Comparison of ENCODE assay signal across 10 cellular contexts in genomic region chr18:58639751-58640427, GRCh38. TPM values are rescaled to one million over a fixed set of nuclear protein-coding genes. Genes with fewer than 3 reads are reported as not detected.
DNase-seq lines count a peak whose midpoint lies in the region; ATAC-seq and TF ChIP-seq lines count a peak whose summit lies in the region.
"Had no signal": no experiment of that assay in that cellular context is flagged by ENCODE, and none has a peak within 500 bp of the region (broad histone marks: within the 10 kb centered on the region; RNA-seq: fewer than 3 reads in every experiment).

No MANE protein-coding gene starts in this region.

- H3K36me3 ChIP-seq in HUES6 (ENCODE audit: control insufficient read depth, insufficient read depth, low read length): peaks cover 6% of the 10 kb centered on the region; the same call in 1 of the 2 replicates
- H3K36me3 ChIP-seq in mammary epithelial cell (ENCODE audit: insufficient read depth, low read length): no peaks in the 10 kb centered on the region
- no peaks in the 10 kb centered on the region for H3K36me3 ChIP-seq in psoas muscle (ENCODE audit: insufficient read depth in 1 of 2, low read depth in 1 of 2)

- no peak for TF ChIP-seq CTCF in mammary epithelial cell (conservative IDR thresholded peaks at IDR 0.05 in 1 of 2, IDR thresholded peaks at IDR 0.05 in 1 of 2; ENCODE audit: extremely low read depth in 1 of 2, insufficient read depth in 1 of 2, low read depth in 1 of 2, low read length in 2 of 2)
- no peak for TF ChIP-seq CTCF in psoas muscle (IDR thresholded peaks at IDR 0.05)
- TF ChIP-seq CTCF in omental fat pad (IDR thresholded peaks at IDR 0.05): no peak

- H4K20me1 ChIP-seq in mammary epithelial cell (ENCODE audit: insufficient read depth, low read length): no peaks in the 10 kb centered on the region

- H3K27ac ChIP-seq in HUES6 (ENCODE audit: low read depth, low read length) (peak overlapping the region; percentile 87), mammary epithelial cell (ENCODE audit: insufficient read depth, low read depth, low read length) (no peak overlapping the region), psoas muscle (peak overlapping the region; percentile 6)

- dilution Hi-C loops in mammary epithelial cell (cut with HindIII; ENCODE audit: low sequenced_read_pairs): loop anchor here (5.0 kb wide), 1 partner anchor 57 kb away; no protein-coding TSS in a partner anchor

- ATAC-seq in GM18873 (IDR thresholded peaks at IDR 0.05; ENCODE audit: low FRiP score, unreplicated experiment) (peak; percentile 57), psoas muscle (no peak), omental fat pad (ENCODE audit: low FRiP score) (no peak)
- ATAC-seq: Right ventricle myocardium inferior had no signal

- DNase-seq in mammary epithelial cell (peak; percentile 63), psoas muscle (no peak), omental fat pad (ENCODE audit: low spot score) (no peak), RPMI8226 (no peak), NCI-H1694 (lab: John Stamatoyannopoulos, UW) (no peak), NCI-H345 (lab: John Stamatoyannopoulos, UW) (no peak)
- DNase-seq: amniotic stem cell had no signal

- CTCF ChIA-PET in mammary epithelial cell (lab: Charles Lee; ENCODE audit: low non-redundant PET): no interaction called here

- H2AFZ ChIP-seq in mammary epithelial cell (ENCODE audit: low read depth, low read length): peak overlapping the region; percentile 19

- in situ Hi-C loops in mammary epithelial cell (cut with MboI; ENCODE audit: low sequenced_read_pairs in 2 of 2): no loop called here

- H3K9ac ChIP-seq in HUES6 (ENCODE audit: low read length): peak overlapping the region; percentile 82
- H3K9ac ChIP-seq in mammary epithelial cell (ENCODE audit: insufficient read depth, low read length): no peak overlapping the region

- WGBS in mammary epithelial cell (ENCODE audit: low coverage, missing lambda C conversion rate): 77% methylated on average over 5 of the region's 5 CpGs
- 71 to 77% (median 75%) methylated on average over 5 of the region's 5 CpGs for WGBS in psoas muscle, 3 donors

- H3K27me3 ChIP-seq in HUES6 (ENCODE audit: control insufficient read depth, insufficient read depth, low read length) (no peaks in the 10 kb centered on the region), mammary epithelial cell (ENCODE audit: insufficient read depth, low read length) (no peaks in the 10 kb centered on the region), psoas muscle (ENCODE audit: insufficient read depth in 3 of 3, low read length in 2 of 3) (no peaks in the 10 kb centered on the region)

- BruUV-seq in mammary epithelial cell (replicated peaks; lab: Mats Ljungman, UMichigan): no TSS peak

- peak overlapping the region; percentile 35 for H3K4me2 ChIP-seq in mammary epithelial cell (ENCODE audit: insufficient read depth, low read depth, low read length)

- H3K4me3 ChIP-seq in HUES6 (ENCODE audit: low read depth, low read length) (peak overlapping the region; percentile 38), mammary epithelial cell (replicated peaks in 1 of 3; ENCODE audit: insufficient read depth in 1 of 3, low read depth in 2 of 3, low read length in 3 of 3) (no peak overlapping the region), psoas muscle (no peak overlapping the region)

- H3K9me3 ChIP-seq in HUES6 (ENCODE audit: control insufficient read depth, insufficient read depth, low read depth, low read length) (peaks cover 12% of the 10 kb centered on the region), mammary epithelial cell (replicated peaks; ENCODE audit: insufficient read depth, low read length) (peaks cover 6% of the 10 kb centered on the region), psoas muscle (no peaks in the 10 kb centered on the region)

- H3K4me1 ChIP-seq in HUES6 (ENCODE audit: control insufficient read depth, insufficient read depth, low read length) (peaks cover 48% of the 10 kb centered on the region), mammary epithelial cell (ENCODE audit: insufficient read depth, low read length) (peaks cover 29% of the 10 kb centered on the region), psoas muscle (peaks cover 39% of the 10 kb centered on the region)

- intact Hi-C loops in mammary epithelial cell (cut with micrococcal nuclease) (no loop called here), psoas muscle (cut with DNase I) (no loop called here)

- H3K79me2 ChIP-seq in mammary epithelial cell (ENCODE audit: insufficient read depth, low read length): no peaks in the 10 kb centered on the region

RNA-seq across cellular contexts. Expression of gene ALPK2, which starts 11.0 kb away (rescaled TPM):
- total RNA-seq in mammary epithelial cell: 1 to 10 TPM in 1 of 2 donors, not detected in 1; 9.2 TPM
- polyA plus RNA-seq in mammary epithelial cell: not detected
- polyA minus RNA-seq in mammary epithelial cell: 11.6 TPM
- 100 to 1,000 TPM in 1 of 4 donors, 10 to 100 TPM in 3; 53.8 to 108 (median 63.4) TPM for total RNA-seq in psoas muscle
- 10 to 100 TPM in 2 of 3 donors, 1 to 10 TPM in 1; 9.6 to 34.1 (median 22.0) TPM for polyA plus RNA-seq in psoas muscle
- total RNA-seq in omental fat pad: under 1 TPM in 3 of 4 donors, not detected in 1; 0.13 to 0.74 (median 0.24) TPM

RNA-seq across cellular contexts. Expression of gene MALT1, which starts 31.4 kb away (rescaled TPM):
- total RNA-seq in mammary epithelial cell: 10 to 100 TPM; 34.2 to 43.0 TPM
- polyA plus RNA-seq in mammary epithelial cell: 21.0 TPM
- 51.1 TPM for polyA minus RNA-seq in mammary epithelial cell
- total RNA-seq in psoas muscle: 10 to 100 TPM in 2 of 4 donors, 1 to 10 TPM in 2; 7.1 to 11.2 (median 9.8) TPM
- 10 to 100 TPM in 1 of 3 donors, 1 to 10 TPM in 2; 3.2 to 10.3 (median 6.5) TPM for polyA plus RNA-seq in psoas muscle
- total RNA-seq in omental fat pad: 10 to 100 TPM; 18.5 to 45.6 (median 30.1) TPM

Comparison
In these comparisons a context has a peak if more than half of its experiments do, and no peak if none do; other contexts are left out.
1. RNA of gene ALPK2, which starts 11.0 kb away (total RNA-seq): 53.8 to 108 TPM in psoas muscle; 9.2 TPM in mammary epithelial cell and 0.13 to 0.74 TPM in omental fat pad; every median in the first group is over 4 times any median in the second.